Comparison of ENCODE assay signal across 2 cellular contexts in genomic region chr1:156694563-156694962, GRCh38.
TF ChIP-seq lines count a peak whose summit lies in the region.

No MANE protein-coding gene starts in this region.

TF ChIP-seq in SK-N-SH, 30 proteins besides CTCF, POLR2A, EP300 and RAD21 (continued from another document):
- TF ChIP-seq RFX5 (IDR thresholded peaks at IDR 0.05; ENCODE audit: low read length) (no peak), FOXM1 (IDR thresholded peaks at IDR 0.05; ENCODE audit: low read depth) (no peak), REST (IDR thresholded peaks at IDR 0.05; ENCODE audit: low read depth, low read length) (no peak), YY1 (IDR thresholded peaks at IDR 0.05; ENCODE audit: low read depth) (no peak), TAF1 (IDR thresholded peaks at IDR 0.05; ENCODE audit: borderline replicate concordance, low read depth, low read length) (no peak), SIN3A (IDR thresholded peaks at IDR 0.05; ENCODE audit: borderline replicate concordance, low read depth, low read length) (no peak), NRF1 (IDR thresholded peaks at IDR 0.05; ENCODE audit: low read depth, low read length) (no peak), RXRA (IDR thresholded peaks at IDR 0.05; ENCODE audit: borderline replicate concordance, low read depth) (no peak), USF2 (IDR thresholded peaks at IDR 0.05; ENCODE audit: borderline replicate concordance, low read depth, low read length) (no peak), POLR2AphosphoS5 (IDR thresholded peaks at IDR 0.05; ENCODE audit: low read depth, low read length) (no peak), JUND (IDR thresholded peaks at IDR 0.05) (no peak), ZBTB33 (IDR thresholded peaks at IDR 0.05; ENCODE audit: borderline replicate concordance, low read depth) (no peak), NFIC (IDR thresholded peaks at IDR 0.05; ENCODE audit: borderline replicate concordance) (no peak)

TF ChIP-seq in SK-N-SH treated with all-trans-retinoic acid at 6 μM for 48 hours, 23 proteins besides CTCF, POLR2A, EP300 and RAD21 (continued from another document):
- TF ChIP-seq OSR1 (CRISPR knock-in tag; IDR thresholded peaks at IDR 0.05) (no peak), ZFP30 (CRISPR knock-in tag; IDR thresholded peaks at IDR 0.05) (no peak), TCF4 (CRISPR knock-in tag; IDR thresholded peaks at IDR 0.05; ENCODE audit: borderline replicate concordance) (no peak), ARNTL (CRISPR knock-in tag; IDR thresholded peaks at IDR 0.05; ENCODE audit: borderline replicate concordance, low read depth) (no peak), PPARA (CRISPR knock-in tag; IDR thresholded peaks at IDR 0.05; ENCODE audit: borderline replicate concordance) (no peak), ESRRG (CRISPR knock-in tag; IDR thresholded peaks at IDR 0.05) (no peak), PATZ1 (CRISPR knock-in tag; IDR thresholded peaks at IDR 0.05; ENCODE audit: borderline replicate concordance) (no peak), CSRNP3 (CRISPR knock-in tag; IDR thresholded peaks at IDR 0.05) (no peak), ZNF565 (CRISPR knock-in tag; conservative IDR thresholded peaks at IDR 0.05; ENCODE audit: low read depth) (no peak)
